ENCODE assay signal across 8 cellular contexts in the genomic region with DNA sequence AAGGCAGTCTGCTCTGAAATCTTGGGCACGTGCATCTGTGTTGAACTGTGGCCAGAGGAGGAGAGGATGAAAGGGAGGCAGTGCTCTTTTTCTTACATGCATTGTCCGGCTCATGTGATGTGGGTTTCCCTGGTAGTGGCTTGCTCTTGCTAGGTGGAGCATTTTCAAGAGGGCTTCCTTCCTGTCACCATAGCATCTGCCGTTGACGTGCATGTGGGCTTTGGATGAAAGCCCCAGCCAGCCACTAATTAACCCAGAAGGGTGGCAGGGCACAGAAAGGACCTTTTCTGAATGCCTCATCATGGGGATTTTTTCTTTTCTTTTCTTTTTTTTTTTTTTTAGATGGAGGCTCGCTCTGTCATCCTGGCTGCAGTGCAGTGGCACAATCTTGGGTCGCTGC.
DNase-seq lines count a peak whose midpoint lies in the region; ATAC-seq and TF ChIP-seq lines count a peak whose summit lies in the region.

No MANE protein-coding gene starts in this region.

- no peak overlapping the region for H3K27ac ChIP-seq in tibial artery

- ATAC-seq in GM21528 (IDR thresholded peaks at IDR 0.05; ENCODE audit: low FRiP score, unreplicated experiment): peak; percentile 84
- peak; percentile 92 for ATAC-seq in activated naive CD8-positive, alpha-beta T cell treated with anti-CD3 and anti-CD28 coated beads, Interleukin-2, amount 10 ng/mL, durations not matched to agents 7 days and 5 days (ENCODE audit: low read depth)
- ATAC-seq in mucosa of descending colon: no peak

- H3K27me3 ChIP-seq in H7 (ENCODE audit: control insufficient read depth, insufficient read depth, low read length): no peaks in the 10 kb centered on the region
- no peaks in the 10 kb centered on the region for H3K27me3 ChIP-seq in tibial artery

- H3K9me3 Mint-ChIP-seq in activated naive CD8-positive, alpha-beta T cell treated with anti-CD3 and anti-CD28 coated beads, Interleukin-2, amount 10 ng/mL, durations not matched to agents 7 days and 5 days: no peaks in the 10 kb centered on the region

- H3K36me3 ChIP-seq in mucosa of descending colon (ENCODE audit: low read depth) (no peaks in the 10 kb centered on the region), H7 (replicated peaks; ENCODE audit: control insufficient read depth, insufficient read depth, low read length) (no peaks in the 10 kb centered on the region), tibial artery (no peaks in the 10 kb centered on the region)

- peak; percentile 21 for DNase-seq in DMS79 treated with DMSO at 0.1 percent for 48 hours (lab: John Stamatoyannopoulos, UW)
- DNase-seq in NCI-H1092 treated with DMSO at 0.1 percent for 48 hours (lab: John Stamatoyannopoulos, UW): peak; percentile 70
- peak; percentile 53 for DNase-seq in activated naive CD8-positive, alpha-beta T cell treated with anti-CD3 and anti-CD28 coated beads, Interleukin-2, amount 10 ng/mL, durations not matched to agents 7 days and 5 days
- no peak for DNase-seq in RPMI8226
- DNase-seq in mucosa of descending colon: no peak
- DNase-seq in H7: no peak
- DNase-seq in tibial artery: no peak

- no peaks in the 10 kb centered on the region for H3K4me1 ChIP-seq in mucosa of descending colon (ENCODE audit: low read depth)
- H3K4me1 ChIP-seq in tibial artery: peaks cover 0 to 33% (median 7%) of the 10 kb centered on the region in 4 donors

- TF ChIP-seq CTCF in mucosa of descending colon (IDR thresholded peaks at IDR 0.05): no peak
- no peak for TF ChIP-seq CTCF in tibial artery (IDR thresholded peaks at IDR 0.05)

- H3K9me3 ChIP-seq in mucosa of descending colon (no peaks in the 10 kb centered on the region), tibial artery (no peaks in the 10 kb centered on the region)

- peaks cover 28% of the 10 kb centered on the region for H3K4me1 Mint-ChIP-seq in activated naive CD8-positive, alpha-beta T cell treated with anti-CD3 and anti-CD28 coated beads, Interleukin-2, amount 10 ng/mL, durations not matched to agents 7 days and 5 days

- H3K27ac Mint-ChIP-seq in activated naive CD8-positive, alpha-beta T cell treated with anti-CD3 and anti-CD28 coated beads, Interleukin-2, amount 10 ng/mL, durations not matched to agents 7 days and 5 days: peak overlapping the region; percentile 81

- H3K4me3 ChIP-seq in mucosa of descending colon: no peak overlapping the region
- no peak overlapping the region for H3K4me3 ChIP-seq in H7 (ENCODE audit: insufficient read depth, low read depth, low read length)
- H3K4me3 ChIP-seq in tibial artery: no peak overlapping the region

- peak overlapping the region; percentile 44 for H3K4me3 Mint-ChIP-seq in activated naive CD8-positive, alpha-beta T cell treated with anti-CD3 and anti-CD28 coated beads, Interleukin-2, amount 10 ng/mL, durations not matched to agents 7 days and 5 days

- POLR2A ChIA-PET in activated naive CD8-positive, alpha-beta T cell treated with anti-CD3 and anti-CD28 coated beads, Interleukin-2, amount 10 ng/mL, durations not matched to agents 7 days and 5 days (lab: Charles Lee): no interaction called here

- intact Hi-C loops in mucosa of descending colon (cut with DNase I, micrococcal nuclease) (no loop called here), tibial artery (cut with DNase I; ENCODE audit: low total_unique reads) (no loop called here)

- H3K36me3 Mint-ChIP-seq in activated naive CD8-positive, alpha-beta T cell treated with anti-CD3 and anti-CD28 coated beads, Interleukin-2, amount 10 ng/mL, durations not matched to agents 7 days and 5 days: peaks cover 4% of the 10 kb centered on the region

- H3K27me3 Mint-ChIP-seq in activated naive CD8-positive, alpha-beta T cell treated with anti-CD3 and anti-CD28 coated beads, Interleukin-2, amount 10 ng/mL, durations not matched to agents 7 days and 5 days: no peaks in the 10 kb centered on the region

Comparison
In these comparisons a context has a peak if more than half of its experiments do, and no peak if none do; other contexts are left out.
1. DNase-seq: peak in DMS79 treated with DMSO at 0.1 percent for 48 hours (single experiment), NCI-H1092 treated with DMSO at 0.1 percent for 48 hours (single experiment) and activated naive CD8-positive, alpha-beta T cell treated with anti-CD3 and anti-CD28 coated beads, Interleukin-2, amount 10 ng/mL, durations not matched to agents 7 days and 5 days (single experiment); none in RPMI8226 (single experiment), mucosa of descending colon (0 of 3), H7 (single experiment) and tibial artery (0 of 2).